ENCODE assay signal across 34 cellular contexts in genomic region chr16:27539120-27539519, GRCh38. TPM values are rescaled to one million over a fixed set of nuclear protein-coding genes. Genes with fewer than 3 reads are reported as not detected.
A peak's percentile ranks its signal among the peaks of the same experiment; 100 is the strongest.
DNase-seq lines count a peak whose midpoint lies in the region; ATAC-seq, FAIRE-seq and TF ChIP-seq lines count a peak whose summit lies in the region.
"Had no signal": no experiment of that assay in that cellular context is flagged by ENCODE, and none has a peak within 500 bp of the region (broad histone marks: within the 10 kb centered on the region; RNA-seq: fewer than 3 reads in every experiment).

No MANE protein-coding gene starts in this region.

- no peak overlapping the region for H3K9ac ChIP-seq in K562 (ENCODE audit: insufficient read depth in 1 of 2, low read depth in 2 of 2, low read length in 2 of 2)

- FAIRE-seq in K562 (lab: Jason Lieb, UNC) = no peak

- in situ Hi-C loops in KBM-7 (cut with MboI; ENCODE audit: low pct_unique_long_range_greater_than_20kb, low sequenced_read_pairs) (loop anchor here (10.0 kb wide), 1 partner anchor 64 kb away; no protein-coding TSS in a partner anchor), K562 (cut with MboI) (no loop called here)

- ATAC-seq in activated naive CD4-positive, alpha-beta T cell treated with anti-CD3 and anti-CD28 coated beads, Interleukin-2, amount 50 U/mL, for 72 hours = peak; percentile 31 to 35
- ATAC-seq in K562 = peak; percentile 21; the same call in 1 of the 3 replicates
- ATAC-seq: activated T-cell treated with anti-CD3 and anti-CD28 coated beads, Interleukin-2, amount 50 U/mL, for 4 hours; foreskin keratinocyte; PC-3; Right ventricle myocardium inferior; SK-N-SH treated with all-trans-retinoic acid at 6 μM for 48 hours had no signal

- TF ChIP-seq CTCF in K562 (IDR thresholded peaks at IDR 0.05 in 2 of 3, conservative IDR thresholded peaks at IDR 0.05 in 1 of 3; ENCODE audit: insufficient read depth in 2 of 3, low read depth in 1 of 3, low read length in 3 of 3) (no peak), nephron progenitor cell (IDR thresholded peaks at IDR 0.05) (no peak)

- no peak overlapping the region; the same call in 2 of the 3 replicates for H3K27ac ChIP-seq in K562 (ENCODE audit: extremely low read depth, low read depth, low read length)
- H3K27ac ChIP-seq: coronary artery, esophagus muscularis mucosa, foreskin keratinocyte, HL-60, left lung, tibial artery, VCaP had no signal

- peaks cover 6% of the 10 kb centered on the region for H3K27me3 Mint-ChIP-seq in nephron progenitor cell (ENCODE audit: low read depth, poor library complexity)
- H3K27me3 Mint-ChIP-seq: activated naive CD4-positive, alpha-beta T cell treated with anti-CD3 and anti-CD28 coated beads, Interleukin-2, amount 50 U/mL, for 24 hours; B cell; CD4-positive, alpha-beta memory T cell; memory B cell had no signal

- no peaks in the 10 kb centered on the region for H3K9me3 ChIP-seq in K562 (replicated peaks; ENCODE audit: control insufficient read depth, insufficient read depth, low read depth, low read length)
- H3K9me3 ChIP-seq: esophagus muscularis mucosa, left lung, tibial artery had no signal

- POLR2A ChIA-PET in K562 (lab: Yijun Ruan, JAX) = interaction anchor here (0.6 kb wide), 1 partner anchor 18 kb away, joined by 4 read pairs; no protein-coding TSS in a partner anchor

- peaks cover 4% of the 10 kb centered on the region for H3K4me1 Mint-ChIP-seq in nephron progenitor cell
- H3K4me1 Mint-ChIP-seq: B cell, H9 had no signal

- H3K9me3 Mint-ChIP-seq in activated naive CD4-positive, alpha-beta T cell treated with anti-CD3 and anti-CD28 coated beads, Interleukin-2, amount 50 U/mL, for 72 hours = no peaks in the 10 kb centered on the region
- peaks cover 3% of the 10 kb centered on the region for H3K9me3 Mint-ChIP-seq in nephron progenitor cell
- H3K9me3 Mint-ChIP-seq: activated naive CD4-positive, alpha-beta T cell treated with anti-CD3 and anti-CD28 coated beads, Interleukin-2, amount 50 U/mL, for 24 hours; activated T-cell treated with anti-CD3 and anti-CD28 coated beads, Interleukin-2, amount 50 U/mL, for 4 hours; H9; memory B cell had no signal

- WGBS in K562 (ENCODE audit: insufficient coverage, low coverage, missing lambda C conversion rate) = 31% methylated on average over 2 of the region's 2 CpGs

- H3K27ac Mint-ChIP-seq in activated naive CD4-positive, alpha-beta T cell treated with anti-CD3 and anti-CD28 coated beads, Interleukin-2, amount 50 U/mL, for 72 hours = peak overlapping the region; percentile 80 to 84
- H3K27ac Mint-ChIP-seq in nephron progenitor cell = peak overlapping the region; percentile 23
- H3K27ac Mint-ChIP-seq: memory B cell had no signal

- no TSS peak for BruUV-seq in K562 (replicated peaks; lab: Mats Ljungman, UMichigan)

- H3K27me3 ChIP-seq in K562 (ENCODE audit: control insufficient read depth in 2 of 2, insufficient read depth in 2 of 2, low read length in 2 of 2) = no peaks in the 10 kb centered on the region; a peak in 1 of 5 replicates
- H3K27me3 ChIP-seq: esophagus muscularis mucosa, foreskin keratinocyte, left lung, tibial artery had no signal

- H4K20me1 ChIP-seq in K562 (replicated peaks; ENCODE audit: control insufficient read depth, insufficient read depth, low read length) = 0 out of 2 replicates have a peak, but pooled peaks cover 2% of the 10 kb centered on the region

- TF ChIP-seq EP300 in K562 (IDR thresholded peaks at IDR 0.05; ENCODE audit: low read length) = no peak

- intact Hi-C loops in K562 (cut with micrococcal nuclease) = no loop called here

- no peak overlapping the region for H2AFZ ChIP-seq in K562 (ENCODE audit: low read depth, low read length)

- TF ChIP-seq RAD21 in K562 (CRISPR knock-in tag; conservative IDR thresholded peaks at IDR 0.05 in 1 of 2, IDR thresholded peaks at IDR 0.05 in 1 of 2) = no peak

- peaks cover 4 to 13% of the 10 kb centered on the region in 2 experiments; a peak in 3 of 5 replicates for H3K4me1 ChIP-seq in K562 (replicated peaks in 1 of 2; ENCODE audit: control insufficient read depth in 2 of 2, insufficient read depth in 2 of 2, low read length in 2 of 2)
- H3K4me1 ChIP-seq: foreskin keratinocyte, left lung, tibial artery had no signal

- H3K4me3 ChIP-seq in K562 = no peak overlapping the region
- H3K4me3 ChIP-seq: coronary artery, esophagus muscularis mucosa, left lung, tibial artery had no signal

- CTCF ChIA-PET in K562 (lab: Yijun Ruan, JAX; ENCODE audit: low intra/inter-chr PET ratio) = no interaction called here

- no peak overlapping the region for H3K4me3 Mint-ChIP-seq in nephron progenitor cell
- H3K4me3 Mint-ChIP-seq: activated naive CD4-positive, alpha-beta T cell treated with anti-CD3 and anti-CD28 coated beads, Interleukin-2, amount 50 U/mL, for 24 hours; activated T-cell treated with anti-CD3 and anti-CD28 coated beads, Interleukin-2, amount 50 U/mL, for 4 hours; B cell; CD4-positive, alpha-beta memory T cell; H9; memory B cell had no signal

- H3K36me3 ChIP-seq in K562 (ENCODE audit: control insufficient read depth, insufficient read depth, low read length) = peaks cover 80% of the 10 kb centered on the region

- no peak for TF ChIP-seq POLR2A in K562 (conservative IDR thresholded peaks at IDR 0.05)

- peak overlapping the region; percentile 18; the same call in 1 of the 2 replicates for H3K4me2 ChIP-seq in K562 (ENCODE audit: insufficient read depth, low read length)

- H3K79me2 ChIP-seq in K562 (ENCODE audit: control insufficient read depth, insufficient read depth, low read length) = no peaks in the 10 kb centered on the region

- H3K36me3 Mint-ChIP-seq in activated naive CD4-positive, alpha-beta T cell treated with anti-CD3 and anti-CD28 coated beads, Interleukin-2, amount 50 U/mL, for 72 hours = peaks cover 34 to 40% of the 10 kb centered on the region in 2 donors
- H3K36me3 Mint-ChIP-seq in nephron progenitor cell (ENCODE audit: low read depth) = peaks cover 84% of the 10 kb centered on the region

- H3K9me1 ChIP-seq in K562 (ENCODE audit: control insufficient read depth, insufficient read depth, low read length) = no peaks in the 10 kb centered on the region

- no peak for DNase-seq in activated naive CD4-positive, alpha-beta T cell treated with anti-CD3 and anti-CD28 coated beads, Interleukin-2, amount 50 U/mL, for 72 hours (ENCODE audit: low spot score in 2 of 2)
- DNase-seq in activated naive CD4-positive, alpha-beta T cell treated with Interleukin-2 at 50 U/mL for 16 hours = no peak
- DNase-seq in KBM-7 (peak; percentile 14), K562 (ENCODE audit: extremely low read depth in 1 of 4, low spot score in 3 of 4) (peak in 2 of 4 experiments; percentile 17 to 30), nephron progenitor cell (no peak), RPMI8226 (no peak), dedifferentiated amniotic fluid mesenchymal stem cell (ENCODE audit: extremely low spot score) (no peak)
- no peak for DNase-seq in effector CD4-positive, alpha-beta T cell
- DNase-seq: ACHN; activated CD4-positive, alpha-beta T cell treated with anti-CD3 and anti-CD28 coated beads for 4 hours; activated T-cell treated with anti-CD3 and anti-CD28 coated beads, Interleukin-2, amount 50 U/mL, for 4 hours; CD4-positive, alpha-beta memory T cell; foreskin keratinocyte; H9; head of caudate nucleus; islet precursor cell; left lung; NCI-H1417 treated with DMSO at 0.1 percent for 48 hours; NCI-H2081; NCI-H526 treated with DMSO at 0.1 percent for 48 hours; NK-92 treated with Interleukin-12 subunit alpha and Interleukin-12 subunit beta, amount 100 ng/mL, for 24 hours; PC-3; posterior cingulate gyrus; stimulated activated CD4-positive, alpha-beta T cell treated with anti-CD3 and anti-CD28 coated beads, Interleukin-1b, Interleukin-23, amount 100 ng/mL, for 48 hours; tibial artery had no signal

RNA-seq across cellular contexts. Expression of gene GTF3C1, which starts 10.6 kb away (rescaled TPM):
- total RNA-seq in activated naive CD4-positive, alpha-beta T cell treated with anti-CD3 and anti-CD28 coated beads, Interleukin-2, amount 50 U/mL, for 72 hours = 10 to 100 TPM; 53.3 to 70.0 TPM
- total RNA-seq in K562 (2011; cell fraction: chromatin; rRNA removed; ENCODE audit: low replicate concordance) = 83.8 and 125 TPM in 2 replicates
- total RNA-seq in K562 (2011; cell fraction: nucleolus; rRNA removed) = 68.3 and 75.2 TPM in 2 replicates
- 75.5 and 85.5 TPM in 2 replicates for total RNA-seq in K562 (2011; cell fraction: nucleoplasm; rRNA removed)
- total RNA-seq in K562 (2014; rRNA removed) (47.9 and 55.3 TPM in 2 replicates), K562 (2014; rRNA removed; fragmentation: Illumina TruSeq; extraction: Trizol) (21.1 and 23.7 TPM in 2 replicates), K562 (2015; rRNA removed; fragmentation: Illumina TruSeq; extraction: Trizol) (30.9 and 33.5 TPM in 2 replicates), K562 (2021) (61.5 and 63.6 TPM in 2 replicates)
- polyA plus RNA-seq in K562 (2011; rRNA removed) (10.1 and 18.4 TPM in 2 replicates), K562 (2014; fragmentation: Illumina TruSeq; extraction: Trizol) (41.2 and 45.9 TPM in 2 replicates), K562 (2014; fragmentation: Nextera tagmentation; extraction: Ambion mirVana) (1 to 10 TPM in 1 of 2 experiments, under 1 TPM in 1; 0.72 to 2.5 TPM), K562 (2014; rRNA removed) (26.6 and 46.5 TPM in 2 replicates)
- 21.0 and 31.9 TPM in 2 replicates for polyA plus RNA-seq in K562 (2011; cell fraction: cytosol; rRNA removed)
- 58.0 and 75.6 TPM in 2 replicates for polyA plus RNA-seq in K562 (2011; cell fraction: nucleus; rRNA removed)
- polyA plus RNA-seq in K562 (2012) = 32.0 and 44.4 TPM in 2 replicates
- polyA minus RNA-seq in K562 (2011; rRNA and poly(A)+ RNA removed) = 37.4 and 47.6 TPM in 2 replicates
- 42.9 and 50.3 TPM in 2 replicates for polyA minus RNA-seq in K562 (2011; cell fraction: cytosol; rRNA and poly(A)+ RNA removed)
- 29.6 and 48.8 TPM in 2 replicates for polyA minus RNA-seq in K562 (2011; cell fraction: nucleus; rRNA and poly(A)+ RNA removed)

RNA-seq across cellular contexts. Expression of gene KATNIP, which starts 10.8 kb away (rescaled TPM):
- total RNA-seq in activated naive CD4-positive, alpha-beta T cell treated with anti-CD3 and anti-CD28 coated beads, Interleukin-2, amount 50 U/mL, for 72 hours = 10 to 100 TPM; 15.0 to 18.3 TPM
- 83.0 and 106 TPM in 2 replicates for total RNA-seq in K562 (2011; cell fraction: chromatin; rRNA removed; ENCODE audit: low replicate concordance)
- 39.1 and 48.2 TPM in 2 replicates for total RNA-seq in K562 (2011; cell fraction: nucleolus; rRNA removed)
- 52.3 and 52.5 TPM in 2 replicates for total RNA-seq in K562 (2011; cell fraction: nucleoplasm; rRNA removed)
- total RNA-seq in K562 (2014; rRNA removed) = 6.9 and 11.2 TPM in 2 replicates
- 9.0 and 10.2 TPM in 2 replicates for total RNA-seq in K562 (2014; rRNA removed; fragmentation: Illumina TruSeq; extraction: Trizol)
- total RNA-seq in K562 (2015; rRNA removed; fragmentation: Illumina TruSeq; extraction: Trizol) = 10.2 and 10.7 TPM in 2 replicates
- total RNA-seq in K562 (2021) = 9.9 and 13.2 TPM in 2 replicates
- 7.6 and 10.2 TPM in 2 replicates for polyA plus RNA-seq in K562 (2011; rRNA removed)
- polyA plus RNA-seq in K562 (2011; cell fraction: cytosol; rRNA removed) = 6.3 TPM in 2 replicates
- 37.3 and 42.3 TPM in 2 replicates for polyA plus RNA-seq in K562 (2011; cell fraction: nucleus; rRNA removed)
- 7.8 and 9.3 TPM in 2 replicates for polyA plus RNA-seq in K562 (2012)
- 9.7 and 10.1 TPM in 2 replicates for polyA plus RNA-seq in K562 (2014; fragmentation: Illumina TruSeq; extraction: Trizol)
- polyA plus RNA-seq in K562 (2014; fragmentation: Nextera tagmentation; extraction: Ambion mirVana) = 1 to 10 TPM; 1.7 to 2.6 TPM
- 8.0 and 10.3 TPM in 2 replicates for polyA plus RNA-seq in K562 (2014; rRNA removed)
- polyA minus RNA-seq in K562 (2011; rRNA and poly(A)+ RNA removed) = 26.5 and 29.0 TPM in 2 replicates
- 6.8 and 8.2 TPM in 2 replicates for polyA minus RNA-seq in K562 (2011; cell fraction: cytosol; rRNA and poly(A)+ RNA removed)
- 21.3 and 32.2 TPM in 2 replicates for polyA minus RNA-seq in K562 (2011; cell fraction: nucleus; rRNA and poly(A)+ RNA removed)
